In genomic region chr7:42189535-42189934, GRCh38 we compare ENCODE assay signal across 24 cellular contexts. TPM values are rescaled to one million over a fixed set of nuclear protein-coding genes. Genes with fewer than 3 reads are reported as not detected.
A peak's percentile ranks its signal among the peaks of the same experiment; 100 is the strongest.
DNase-seq lines count a peak whose midpoint lies in the region; ATAC-seq, FAIRE-seq and TF ChIP-seq lines count a peak whose summit lies in the region.
"Had no signal": no experiment of that assay in that cellular context is flagged by ENCODE, and none has a peak within 500 bp of the region (broad histone marks: within the 10 kb centered on the region; RNA-seq: fewer than 3 reads in every experiment).

No MANE protein-coding gene starts in this region.

- CTCF ChIA-PET in activated naive CD4-positive, alpha-beta T cell treated with anti-CD3 and anti-CD28 coated beads, Interleukin-2, amount 10 ng/mL, durations not matched to agents 7 days and 5 days (lab: Charles Lee) = no interaction called here

- H3K4me3 Mint-ChIP-seq in activated naive CD4-positive, alpha-beta T cell treated with anti-CD3 and anti-CD28 coated beads, Interleukin-2, amount 10 ng/mL, durations not matched to agents 7 days and 5 days = no peak overlapping the region
- H3K4me3 Mint-ChIP-seq: activated CD8-positive, alpha-beta T cell treated with anti-CD3 and anti-CD28 coated beads for 36 hours; activated naive CD8-positive, alpha-beta T cell treated with anti-CD3 and anti-CD28 coated beads for 36 hours; activated T-cell treated with anti-CD3 and anti-CD28 coated beads, Interleukin-2, amount 50 U/mL, for 72 hours; CD8-positive, alpha-beta memory T cell; neural progenitor cell had no signal

- H3K27ac Mint-ChIP-seq in activated naive CD4-positive, alpha-beta T cell treated with anti-CD3 and anti-CD28 coated beads, Interleukin-2, amount 10 ng/mL, durations not matched to agents 7 days and 5 days = no peak overlapping the region
- H3K27ac Mint-ChIP-seq: activated CD8-positive, alpha-beta T cell treated with anti-CD3 and anti-CD28 coated beads for 36 hours; activated naive CD8-positive, alpha-beta T cell treated with anti-CD3 and anti-CD28 coated beads for 36 hours; activated T-cell treated with anti-CD3 and anti-CD28 coated beads, Interleukin-2, amount 50 U/mL, for 72 hours; CD8-positive, alpha-beta memory T cell; neural progenitor cell had no signal

- no peaks in the 10 kb centered on the region for H3K9me3 ChIP-seq in fibroblast of lung (ENCODE audit: control insufficient read depth, insufficient read depth, low read depth, low read length)
- H3K9me3 ChIP-seq: MG63, tibial nerve had no signal

- no peaks in the 10 kb centered on the region for H3K9me3 Mint-ChIP-seq in activated naive CD4-positive, alpha-beta T cell treated with anti-CD3 and anti-CD28 coated beads, Interleukin-2, amount 10 ng/mL, durations not matched to agents 7 days and 5 days
- H3K9me3 Mint-ChIP-seq: activated CD8-positive, alpha-beta T cell treated with anti-CD3 and anti-CD28 coated beads for 36 hours; activated naive CD8-positive, alpha-beta T cell treated with anti-CD3 and anti-CD28 coated beads for 36 hours; activated T-cell treated with anti-CD3 and anti-CD28 coated beads, Interleukin-2, amount 50 U/mL, for 72 hours; neural progenitor cell had no signal

- H3K4me2 ChIP-seq in fibroblast of lung (ENCODE audit: extremely low read depth, insufficient read depth, low read length) = no peak overlapping the region
- H3K4me2 ChIP-seq: neural progenitor cell had no signal

- in situ Hi-C loops in Caki2 (cut with HindIII; ENCODE audit: low pct_unique_long_range_greater_than_20kb, low sequenced_read_pairs) = no loop called here

- no peak overlapping the region for H3K27ac ChIP-seq in fibroblast of lung (ENCODE audit: insufficient read depth, low read length)
- H3K27ac ChIP-seq: neural progenitor cell, tibial nerve, WERI-Rb-1 had no signal

- no peaks in the 10 kb centered on the region for H3K27me3 ChIP-seq in fibroblast of lung (ENCODE audit: control insufficient read depth, insufficient read depth, low read length)
- H3K27me3 ChIP-seq: MG63, neural progenitor cell, tibial nerve had no signal

- no peaks in the 10 kb centered on the region for H3K27me3 Mint-ChIP-seq in activated naive CD4-positive, alpha-beta T cell treated with anti-CD3 and anti-CD28 coated beads, Interleukin-2, amount 10 ng/mL, durations not matched to agents 7 days and 5 days
- H3K27me3 Mint-ChIP-seq: activated CD8-positive, alpha-beta T cell treated with anti-CD3 and anti-CD28 coated beads for 36 hours; activated naive CD8-positive, alpha-beta T cell treated with anti-CD3 and anti-CD28 coated beads for 36 hours had no signal

- TF ChIP-seq CTCF in fibroblast of lung (conservative IDR thresholded peaks at IDR 0.05 in 1 of 2, IDR thresholded peaks at IDR 0.05 in 1 of 2; ENCODE audit: low read depth in 1 of 2, low read length in 2 of 2) (no peak), omental fat pad (IDR thresholded peaks at IDR 0.05) (no peak)

- H3K36me3 ChIP-seq in fibroblast of lung (ENCODE audit: control insufficient read depth, insufficient read depth, low read length) = no peaks in the 10 kb centered on the region
- H3K36me3 ChIP-seq: MG63, neural progenitor cell, tibial nerve, WERI-Rb-1 had no signal

- no peaks in the 10 kb centered on the region for H3K36me3 Mint-ChIP-seq in activated naive CD4-positive, alpha-beta T cell treated with anti-CD3 and anti-CD28 coated beads, Interleukin-2, amount 10 ng/mL, durations not matched to agents 7 days and 5 days
- H3K36me3 Mint-ChIP-seq: activated naive CD8-positive, alpha-beta T cell treated with anti-CD3 and anti-CD28 coated beads for 36 hours had no signal

- peak; percentile 72 for ATAC-seq in omental fat pad (ENCODE audit: low FRiP score)
- ATAC-seq: activated CD8-positive, alpha-beta T cell treated with anti-CD3 and anti-CD28 coated beads for 36 hours; activated T-cell treated with anti-CD3 and anti-CD28 coated beads, Interleukin-2, amount 50 U/mL, for 72 hours; HepG2; stimulated activated naive CD8-positive, alpha-beta T cell treated with anti-CD3 and anti-CD28 coated beads, Interleukin-15, Interleukin-2, amounts not matched to agents 100 U/mL and 50 U/mL, for 24 hours had no signal

- peaks cover 12% of the 10 kb centered on the region for H3K4me1 Mint-ChIP-seq in activated naive CD4-positive, alpha-beta T cell treated with anti-CD3 and anti-CD28 coated beads, Interleukin-2, amount 10 ng/mL, durations not matched to agents 7 days and 5 days

- DNase-seq in Caki2 (ENCODE audit: low read depth) (peak; percentile 23), RPMI7951 (ENCODE audit: low read depth) (peak; percentile 45), fibroblast of lung (ENCODE audit: low read depth in 2 of 2) (peak; percentile 25 to 58), omental fat pad (ENCODE audit: low spot score) (no peak), RPMI8226 (no peak), hypothalamus (lab: John Stamatoyannopoulos, UW) (no peak), urothelium cell line (ENCODE audit: low spot score) (no peak)
- no peak for DNase-seq in activated naive CD4-positive, alpha-beta T cell treated with anti-CD3 and anti-CD28 coated beads, Interleukin-2, amount 10 ng/mL, durations not matched to agents 7 days and 5 days
- DNase-seq: activated CD8-positive, alpha-beta T cell treated with anti-CD3 and anti-CD28 coated beads for 36 hours; activated naive CD8-positive, alpha-beta T cell treated with anti-CD3 and anti-CD28 coated beads for 36 hours; activated T-cell treated with anti-CD3 and anti-CD28 coated beads, Interleukin-2, amount 50 U/mL, for 72 hours; CD8-positive, alpha-beta memory T cell; DMS79 treated with DMSO at 0.1 percent for 48 hours; hippocampal formation; MG63; midbrain; NCI-H345; retina; stimulated activated naive CD8-positive, alpha-beta T cell treated with anti-CD3 and anti-CD28 coated beads, Interleukin-15, Interleukin-2, amounts not matched to agents 100 U/mL and 50 U/mL, for 24 hours; WERI-Rb-1 had no signal

- no peaks in the 10 kb centered on the region for H4K20me1 ChIP-seq in fibroblast of lung (ENCODE audit: control insufficient read depth, extremely low read depth, insufficient read depth, low read length)

- peaks cover 7% of the 10 kb centered on the region for H3K4me1 ChIP-seq in fibroblast of lung (ENCODE audit: control insufficient read depth, extremely low read depth, insufficient read depth, low read length)

- no peak overlapping the region for H2AFZ ChIP-seq in fibroblast of lung (ENCODE audit: low read length)
- H2AFZ ChIP-seq: neural progenitor cell had no signal

- no peak overlapping the region for H3K9ac ChIP-seq in fibroblast of lung (ENCODE audit: insufficient read depth, low read length)
- H3K9ac ChIP-seq: neural progenitor cell had no signal

- FAIRE-seq in urothelium cell line (lab: Jason Lieb, UNC) = no peak
- FAIRE-seq: H1, HepG2 had no signal

- H3K4me3 ChIP-seq in fibroblast of lung (replicated peaks in 1 of 4; ENCODE audit: control extremely low read depth in 1 of 4, insufficient read depth in 1 of 4, low read depth in 3 of 4, low read length in 4 of 4) = no peak overlapping the region
- H3K4me3 ChIP-seq: MG63, neural progenitor cell, tibial nerve had no signal

- peaks cover 7% of the 10 kb centered on the region for H3K79me2 ChIP-seq in fibroblast of lung (ENCODE audit: control insufficient read depth, insufficient read depth, low read length)

RNA-seq across cellular contexts. Expression of gene GLI3, which starts 47.5 kb away (rescaled TPM):
- total RNA-seq in Caki2 (2014; rRNA removed; shearing (Covaris generic); ENCODE audit: low replicate concordance) = 1.8 and 1.9 TPM in 2 replicates
- total RNA-seq in RPMI7951 (2014; rRNA removed; shearing (Covaris generic)) = 7.7 and 10.0 TPM in 2 replicates
- total RNA-seq in fibroblast of lung = 6.2 and 6.4 TPM in 2 replicates
- 6.5 and 7.3 TPM in 2 replicates for polyA plus RNA-seq in fibroblast of lung
- 7.7 and 10.4 TPM in 2 replicates for polyA plus RNA-seq in fibroblast of lung (2012)
- 26.2 and 50.4 TPM in 2 replicates for polyA minus RNA-seq in fibroblast of lung (ENCODE audit: low replicate concordance)
- total RNA-seq in omental fat pad = 10 to 100 TPM in 3 of 4 donors, 1 to 10 TPM in 1; 10.0 to 19.2 (median 14.6) TPM
- total RNA-seq: activated CD8-positive, alpha-beta T cell treated with anti-CD3 and anti-CD28 coated beads for 36 hours; activated naive CD8-positive, alpha-beta T cell treated with anti-CD3 and anti-CD28 coated beads for 36 hours; HepG2 had no signal
- polyA plus RNA-seq: HepG2 had no signal

Comparison
In these comparisons a context has a peak if more than half of its experiments do, and no peak if none do; other contexts are left out.
1. DNase-seq: peak in Caki2 (single experiment), RPMI7951 (single experiment) and fibroblast of lung (2 of 2); none in omental fat pad (single experiment), RPMI8226 (single experiment), activated naive CD4-positive, alpha-beta T cell treated with anti-CD3 and anti-CD28 coated beads, Interleukin-2, amount 10 ng/mL, durations not matched to agents 7 days and 5 days (single experiment), hypothalamus (0 of 51) and urothelium cell line (single experiment).